ENCODE assay signal across 1 cellular context in the genomic region with DNA sequence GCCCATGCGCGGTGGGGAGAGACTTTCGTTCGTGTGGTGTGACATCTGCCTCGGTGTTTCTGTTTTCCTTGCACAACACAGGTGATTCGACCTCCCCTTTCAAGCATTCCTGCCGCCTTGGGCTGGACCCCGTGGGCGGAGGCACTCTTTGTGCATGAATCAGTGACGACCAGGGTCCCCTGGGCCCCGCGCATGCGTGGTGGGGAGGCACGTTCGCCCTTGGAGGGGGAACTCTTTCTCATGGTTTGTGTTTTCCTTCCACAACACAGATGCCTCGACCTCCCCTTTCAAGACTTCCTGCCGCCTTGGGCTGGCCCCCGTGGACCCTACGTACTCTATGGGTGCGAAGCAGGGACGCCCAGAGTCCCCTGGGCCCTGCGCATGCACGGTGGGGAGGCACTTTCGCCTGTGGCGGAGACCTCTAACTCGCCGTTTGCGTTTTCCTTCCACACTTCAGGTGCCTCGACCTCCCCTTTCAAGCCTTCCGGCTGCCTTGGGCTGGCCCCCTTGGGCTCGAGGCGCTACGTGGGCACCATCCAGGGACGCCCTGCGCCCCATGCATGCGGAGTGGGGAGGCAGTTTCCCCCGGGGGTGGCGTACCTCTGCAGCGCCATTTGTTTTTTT.
TF ChIP-seq lines count a peak whose summit lies in the region.

No MANE protein-coding gene starts in this region.

TF ChIP-seq in HepG2, 621 proteins besides CTCF, POLR2A, EP300 and RAD21:
- TF ChIP-seq, protein P1, sequence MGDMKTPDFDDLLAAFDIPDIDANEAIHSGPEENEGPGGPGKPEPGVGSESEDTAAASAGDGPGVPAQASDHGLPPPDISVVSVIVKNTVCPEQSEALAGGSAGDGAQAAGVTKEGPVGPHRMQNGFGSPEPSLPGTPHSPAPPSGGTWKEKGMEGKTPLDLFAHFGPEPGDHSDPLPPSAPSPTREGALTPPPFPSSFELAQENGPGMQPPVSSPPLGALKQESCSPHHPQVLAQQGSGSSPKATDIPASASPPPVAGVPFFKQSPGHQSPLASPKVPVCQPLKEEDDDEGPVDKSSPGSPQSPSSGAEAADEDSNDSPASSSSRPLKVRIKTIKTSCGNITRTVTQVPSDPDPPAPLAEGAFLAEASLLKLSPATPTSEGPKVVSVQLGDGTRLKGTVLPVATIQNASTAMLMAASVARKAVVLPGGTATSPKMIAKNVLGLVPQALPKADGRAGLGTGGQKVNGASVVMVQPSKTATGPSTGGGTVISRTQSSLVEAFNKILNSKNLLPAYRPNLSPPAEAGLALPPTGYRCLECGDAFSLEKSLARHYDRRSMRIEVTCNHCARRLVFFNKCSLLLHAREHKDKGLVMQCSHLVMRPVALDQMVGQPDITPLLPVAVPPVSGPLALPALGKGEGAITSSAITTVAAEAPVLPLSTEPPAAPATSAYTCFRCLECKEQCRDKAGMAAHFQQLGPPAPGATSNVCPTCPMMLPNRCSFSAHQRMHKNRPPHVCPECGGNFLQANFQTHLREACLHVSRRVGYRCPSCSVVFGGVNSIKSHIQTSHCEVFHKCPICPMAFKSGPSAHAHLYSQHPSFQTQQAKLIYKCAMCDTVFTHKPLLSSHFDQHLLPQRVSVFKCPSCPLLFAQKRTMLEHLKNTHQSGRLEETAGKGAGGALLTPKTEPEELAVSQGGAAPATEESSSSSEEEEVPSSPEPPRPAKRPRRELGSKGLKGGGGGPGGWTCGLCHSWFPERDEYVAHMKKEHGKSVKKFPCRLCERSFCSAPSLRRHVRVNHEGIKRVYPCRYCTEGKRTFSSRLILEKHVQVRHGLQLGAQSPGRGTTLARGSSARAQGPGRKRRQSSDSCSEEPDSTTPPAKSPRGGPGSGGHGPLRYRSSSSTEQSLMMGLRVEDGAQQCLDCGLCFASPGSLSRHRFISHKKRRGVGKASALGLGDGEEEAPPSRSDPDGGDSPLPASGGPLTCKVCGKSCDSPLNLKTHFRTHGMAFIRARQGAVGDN (CRISPR knock-in tag; IDR thresholded peaks at IDR 0.05): peak; percentile 22; the same call in 1 of the 2 replicates
- no peak for TF ChIP-seq ATF1 (CRISPR knock-in tag; IDR thresholded peaks at IDR 0.05)
